2 cellular contexts compared by ENCODE assay signal in the genomic region with DNA sequence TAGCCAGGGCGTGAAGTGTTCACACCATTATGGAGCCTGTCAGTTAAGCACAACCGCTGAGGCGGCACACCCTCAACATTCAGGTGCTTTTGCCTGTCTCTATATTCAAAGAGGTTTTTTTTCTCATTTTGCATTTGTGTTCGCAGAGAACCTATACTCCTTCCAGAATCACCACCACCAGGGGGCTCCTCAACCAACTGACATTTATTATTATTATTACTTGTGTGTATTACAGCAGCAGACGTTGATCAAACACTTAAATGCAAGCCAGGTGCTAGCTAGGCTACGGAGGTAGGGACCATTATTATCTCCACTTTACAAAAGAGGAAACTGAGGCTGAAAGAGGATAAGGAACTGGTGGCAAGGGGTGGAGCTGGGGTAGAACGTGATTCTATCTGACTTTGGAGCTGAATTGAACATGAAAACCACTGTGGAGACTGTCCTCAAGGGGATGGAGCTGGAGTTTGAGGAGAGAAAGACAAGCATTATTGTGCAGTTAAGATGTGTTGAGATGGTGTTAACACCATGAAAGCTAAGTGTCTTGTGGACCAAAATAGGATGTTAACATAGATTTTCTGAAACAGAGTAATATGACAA.
A peak's percentile ranks its signal among the peaks of the same experiment; 100 is the strongest.
TF ChIP-seq lines count a peak whose summit lies in the region.

No MANE protein-coding gene starts in this region.

TF ChIP-seq in IMR-90, 13 proteins besides CTCF, POLR2A, EP300 and RAD21:
- TF ChIP-seq, protein P1, sequence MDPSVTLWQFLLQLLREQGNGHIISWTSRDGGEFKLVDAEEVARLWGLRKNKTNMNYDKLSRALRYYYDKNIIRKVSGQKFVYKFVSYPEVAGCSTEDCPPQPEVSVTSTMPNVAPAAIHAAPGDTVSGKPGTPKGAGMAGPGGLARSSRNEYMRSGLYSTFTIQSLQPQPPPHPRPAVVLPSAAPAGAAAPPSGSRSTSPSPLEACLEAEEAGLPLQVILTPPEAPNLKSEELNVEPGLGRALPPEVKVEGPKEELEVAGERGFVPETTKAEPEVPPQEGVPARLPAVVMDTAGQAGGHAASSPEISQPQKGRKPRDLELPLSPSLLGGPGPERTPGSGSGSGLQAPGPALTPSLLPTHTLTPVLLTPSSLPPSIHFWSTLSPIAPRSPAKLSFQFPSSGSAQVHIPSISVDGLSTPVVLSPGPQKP (IDR thresholded peaks at IDR 0.05; ENCODE audit: borderline replicate concordance, low read depth, low read length), result no peak
- TF ChIP-seq CHD1 (IDR thresholded peaks at IDR 0.05; ENCODE audit: low read depth, low read length) (no peak), SMC3 (IDR thresholded peaks at IDR 0.05; ENCODE audit: low read depth, low read length) (peak; percentile 92)
TF ChIP-seq in IMR-90: peak in this region for 1.

TF ChIP-seq in GM12878, 131 proteins besides CTCF, POLR2A, EP300 and RAD21:
- TF ChIP-seq SMC3 (IDR thresholded peaks at IDR 0.05; ENCODE audit: borderline replicate concordance, low read length), result peak; percentile 58
- TF ChIP-seq, protein P2, sequence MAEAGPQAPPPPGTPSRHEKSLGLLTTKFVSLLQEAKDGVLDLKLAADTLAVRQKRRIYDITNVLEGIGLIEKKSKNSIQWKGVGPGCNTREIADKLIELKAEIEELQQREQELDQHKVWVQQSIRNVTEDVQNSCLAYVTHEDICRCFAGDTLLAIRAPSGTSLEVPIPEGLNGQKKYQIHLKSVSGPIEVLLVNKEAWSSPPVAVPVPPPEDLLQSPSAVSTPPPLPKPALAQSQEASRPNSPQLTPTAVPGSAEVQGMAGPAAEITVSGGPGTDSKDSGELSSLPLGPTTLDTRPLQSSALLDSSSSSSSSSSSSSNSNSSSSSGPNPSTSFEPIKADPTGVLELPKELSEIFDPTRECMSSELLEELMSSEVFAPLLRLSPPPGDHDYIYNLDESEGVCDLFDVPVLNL (IDR thresholded peaks at IDR 0.05; ENCODE audit: low read depth, low read length), result no peak
- TF ChIP-seq YY1 (IDR thresholded peaks at IDR 0.05; ENCODE audit: low read depth, low read length), result 0 out of 2 replicates have a peak, but pooled peaks have one; percentile 6
